In the genomic region with DNA sequence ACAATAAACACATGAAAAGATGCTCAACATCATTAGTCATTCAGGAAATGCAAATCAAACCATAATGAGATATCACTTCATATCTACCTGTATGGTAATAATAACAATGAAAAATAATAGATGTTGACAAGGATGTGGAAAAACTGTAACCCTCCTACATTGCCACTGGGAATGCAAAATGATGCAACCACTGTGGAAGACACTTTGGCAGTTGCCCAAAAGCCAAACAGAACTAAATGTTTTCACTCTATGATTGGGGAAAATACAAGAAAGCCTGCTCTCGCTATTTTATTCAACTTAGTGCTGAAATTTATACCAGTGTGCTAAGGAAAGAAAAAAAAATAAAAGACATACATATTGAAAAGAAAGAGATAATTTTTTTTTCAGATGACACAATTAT, we compare ENCODE assay signal across 22 cellular contexts.
A peak's percentile ranks its signal among the peaks of the same experiment; 100 is the strongest.
DNase-seq lines count a peak whose midpoint lies in the region; ATAC-seq, FAIRE-seq and TF ChIP-seq lines count a peak whose summit lies in the region.
"Had no signal": no experiment of that assay in that cellular context is flagged by ENCODE, and none has a peak within 500 bp of the region (broad histone marks: within the 10 kb centered on the region; RNA-seq: fewer than 3 reads in every experiment).

No MANE protein-coding gene starts in this region.

- H3K36me3 ChIP-seq in bronchial epithelial cell (ENCODE audit: control insufficient read depth, insufficient read depth, low read length) (no peaks in the 10 kb centered on the region), right lobe of liver (no peaks in the 10 kb centered on the region), sigmoid colon (no peaks in the 10 kb centered on the region)
- H3K36me3 ChIP-seq: BLaER1, Peyer's patch had no signal

- no peaks in the 10 kb centered on the region for H3K27me3 ChIP-seq in bronchial epithelial cell (ENCODE audit: control insufficient read depth, insufficient read depth, low read length)
- H3K27me3 ChIP-seq in right lobe of liver: no peaks in the 10 kb centered on the region
- H3K27me3 ChIP-seq in sigmoid colon: no peaks in the 10 kb centered on the region
- H3K27me3 ChIP-seq: BLaER1, Peyer's patch had no signal

- H3K4me3 ChIP-seq in bronchial epithelial cell (ENCODE audit: low read depth, low read length): no peak overlapping the region
- H3K4me3 ChIP-seq in right lobe of liver: no peak overlapping the region
- H3K4me3 ChIP-seq in sigmoid colon: no peak overlapping the region
- H3K4me3 ChIP-seq: BLaER1, Peyer's patch had no signal

- intact Hi-C loops in right lobe of liver (cut with DNase I) (no loop called here), sigmoid colon (cut with DNase I) (no loop called here)

- H3K4me1 Mint-ChIP-seq in progenitor cell of endocrine pancreas (ENCODE audit: low read depth): no peaks in the 10 kb centered on the region
- H3K4me1 Mint-ChIP-seq: CD8-positive, alpha-beta memory T cell had no signal

- H3K4me3 Mint-ChIP-seq in progenitor cell of endocrine pancreas (ENCODE audit: low read depth): no peak overlapping the region
- H3K4me3 Mint-ChIP-seq: CD8-positive, alpha-beta memory T cell; HFFc6 had no signal

- H3K9me3 ChIP-seq in right lobe of liver: no peaks in the 10 kb centered on the region
- no peaks in the 10 kb centered on the region for H3K9me3 ChIP-seq in sigmoid colon
- H3K9me3 ChIP-seq: BLaER1, Peyer's patch had no signal

- H3K36me3 Mint-ChIP-seq in progenitor cell of endocrine pancreas (ENCODE audit: insufficient read depth): no peaks in the 10 kb centered on the region
- H3K36me3 Mint-ChIP-seq: CD8-positive, alpha-beta memory T cell had no signal

- H3K4me1 ChIP-seq in right lobe of liver (no peaks in the 10 kb centered on the region), sigmoid colon (no peaks in the 10 kb centered on the region)
- H3K4me1 ChIP-seq: BLaER1, Peyer's patch had no signal

- TF ChIP-seq CTCF in bronchial epithelial cell (IDR thresholded peaks at IDR 0.05; ENCODE audit: insufficient read depth, low read length, severe bottlenecking) (no peak), right lobe of liver (IDR thresholded peaks at IDR 0.05) (no peak), sigmoid colon (IDR thresholded peaks at IDR 0.05) (no peak), progenitor cell of endocrine pancreas (IDR thresholded peaks at IDR 0.05; ENCODE audit: unreplicated experiment) (no peak)

- FAIRE-seq in bronchial epithelial cell (lab: Jason Lieb, UNC): no peak
- FAIRE-seq: GM19239 had no signal

- WGBS in right lobe of liver (ENCODE audit: insufficient coverage, low coverage, low lambda C conversion rate, missing lambda C conversion rate): 13% methylated on average over 1 of the region's 1 CpG
- 79 to 86% methylated on average over 1 of the region's 1 CpG for WGBS in sigmoid colon, 2 donors

- no peak overlapping the region for H3K27ac ChIP-seq in right lobe of liver
- H3K27ac ChIP-seq in sigmoid colon: no peak overlapping the region
- H3K27ac ChIP-seq: 22Rv1, BLaER1, Peyer's patch had no signal

- peak in 3 of 4 donors; percentile 38 to 46 (median 38) for ATAC-seq in right lobe of liver
- ATAC-seq in HG03175 (IDR thresholded peaks at IDR 0.05; ENCODE audit: unreplicated experiment): no peak

- no peak for TF ChIP-seq EP300 in sigmoid colon (IDR thresholded peaks at IDR 0.05)

- no peaks in the 10 kb centered on the region for H3K9me3 Mint-ChIP-seq in progenitor cell of endocrine pancreas (ENCODE audit: low read depth)

- no peak overlapping the region for H3K27ac Mint-ChIP-seq in progenitor cell of endocrine pancreas
- H3K27ac Mint-ChIP-seq: CD8-positive, alpha-beta memory T cell; HFFc6 had no signal

- H3K27me3 Mint-ChIP-seq in progenitor cell of endocrine pancreas: no peaks in the 10 kb centered on the region
- H3K27me3 Mint-ChIP-seq: CD8-positive, alpha-beta memory T cell had no signal

- TF ChIP-seq POLR2A in right lobe of liver (IDR thresholded peaks at IDR 0.05) (no peak), sigmoid colon (IDR thresholded peaks at IDR 0.05) (no peak)

- DNase-seq in NCI-H1694 (lab: John Stamatoyannopoulos, UW) (peak; percentile 5), NCI-H1694 treated with DMSO at 0.1 percent for 48 hours (lab: John Stamatoyannopoulos, UW) (no peak), NCI-H1105 treated with DMSO at 0.1 percent for 48 hours (lab: John Stamatoyannopoulos, UW) (peak; percentile 10), bronchial epithelial cell (ENCODE audit: low read depth) (peak; percentile 3), right lobe of liver (no peak), sigmoid colon (no peak), progenitor cell of endocrine pancreas (ENCODE audit: low spot score, unreplicated experiment) (no peak)
- DNase-seq: CD8-positive, alpha-beta memory T cell; DND-41; GF-D8; GOT3; HFFc6; Kasumi-1; NCI-H1436; NCI-H510A; NCI-H82; Peyer's patch; SHP77 had no signal

Comparison
In these comparisons a context has a peak if more than half of its experiments do, and no peak if none do; other contexts are left out.
1. DNase-seq: peak in NCI-H1694 (single experiment), NCI-H1105 treated with DMSO at 0.1 percent for 48 hours (single experiment) and bronchial epithelial cell (single experiment); none in NCI-H1694 treated with DMSO at 0.1 percent for 48 hours (single experiment), right lobe of liver (0 of 3), sigmoid colon (single experiment) and progenitor cell of endocrine pancreas (single experiment).